In the genomic region with DNA sequence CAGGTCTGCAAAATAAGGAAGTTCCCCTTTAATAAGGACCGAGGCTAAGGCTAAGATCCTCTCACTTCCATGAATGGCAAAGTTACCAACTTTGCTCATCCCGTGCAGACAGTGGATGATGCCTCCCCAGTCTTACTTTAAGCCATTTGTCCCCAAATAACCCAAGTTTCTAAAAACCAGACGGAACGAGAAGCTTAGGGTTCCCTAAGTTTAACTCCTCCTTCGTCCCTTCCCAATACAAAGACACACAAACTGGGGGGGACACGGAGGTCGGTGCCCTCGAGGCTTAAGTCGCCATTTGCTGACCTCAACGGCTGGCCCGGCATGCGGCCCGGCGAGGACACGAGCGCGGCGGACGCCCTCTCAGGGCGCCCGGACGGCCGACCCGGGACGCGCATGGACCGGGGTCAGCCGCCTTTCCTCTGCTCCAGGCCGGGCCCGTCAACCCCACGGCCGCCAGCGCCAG, we compare ENCODE assay signal across 8 cellular contexts. TPM values are rescaled to one million over a fixed set of nuclear protein-coding genes. Genes with fewer than 3 reads are reported as not detected.
DNase-seq lines count a peak whose midpoint lies in the region; ATAC-seq and TF ChIP-seq lines count a peak whose summit lies in the region.

No MANE protein-coding gene starts in this region.

- no peak for TF ChIP-seq CTCF in CD8-positive, alpha-beta T cell (IDR thresholded peaks at IDR 0.05)
- TF ChIP-seq CTCF in OCI-LY7 (conservative IDR thresholded peaks at IDR 0.05; ENCODE audit: low read length) (no peak), ascending aorta (IDR thresholded peaks at IDR 0.05) (no peak), hepatocyte (IDR thresholded peaks at IDR 0.05; ENCODE audit: poor library complexity) (no peak)

- CTCF ChIA-PET in CD8-positive, alpha-beta T cell (lab: Charles Lee), result interaction anchor here (0.6 kb wide), 1 partner anchor 256 kb away, joined by 3 read pairs; no protein-coding TSS in a partner anchor
- CTCF ChIA-PET in OCI-LY7 (lab: Charles Lee; ENCODE audit: unreplicated experiment), result interaction anchor here (1.0 kb wide), 2 partner anchors 78 to 163 kb away, joined by 3 read pairs; no protein-coding TSS in a partner anchor

- peaks cover 32% of the 10 kb centered on the region for H3K4me1 ChIP-seq in CD8-positive, alpha-beta T cell (ENCODE audit: insufficient read depth, low read length)
- H3K4me1 ChIP-seq in OCI-LY7 (ENCODE audit: insufficient read depth, low read length, poor library complexity, severe bottlenecking), result peaks cover 46% of the 10 kb centered on the region
- peaks cover 0 to 37% of the 10 kb centered on the region in 2 donors for H3K4me1 ChIP-seq in ascending aorta
- H3K4me1 ChIP-seq in hepatocyte (ENCODE audit: insufficient read depth), result peaks cover 37% of the 10 kb centered on the region
- peaks cover 27% of the 10 kb centered on the region for H3K4me1 ChIP-seq in rectal smooth muscle tissue (ENCODE audit: control insufficient read depth, insufficient read depth, low read length)

- H3K9me3 ChIP-seq in CD8-positive, alpha-beta T cell (ENCODE audit: low read length), result no peaks in the 10 kb centered on the region
- H3K9me3 ChIP-seq in OCI-LY7 (ENCODE audit: low read length), result no peaks in the 10 kb centered on the region
- H3K9me3 ChIP-seq in ascending aorta, result no peaks in the 10 kb centered on the region
- no peaks in the 10 kb centered on the region for H3K9me3 ChIP-seq in hepatocyte (ENCODE audit: low read depth)

- no peak for ATAC-seq in CD8-positive, alpha-beta T cell
- ATAC-seq in GM19043 (IDR thresholded peaks at IDR 0.05; ENCODE audit: low read depth, unreplicated experiment) (peak; percentile 26), HG03175 (IDR thresholded peaks at IDR 0.05; ENCODE audit: unreplicated experiment) (peak; percentile 15)

- DNase-seq in CD8-positive, alpha-beta T cell, result peak in 2 of 7 experiments; percentile 4 to 13
- peak; percentile 47 for DNase-seq in OCI-LY7 (ENCODE audit: low spot score)
- DNase-seq in ascending aorta (ENCODE audit: low spot score in 2 of 2), result peak in 1 of 2 donors; percentile 64
- peak; percentile 45 for DNase-seq in hepatocyte (ENCODE audit: low spot score)
- no peak for DNase-seq in NCI-H128 (lab: John Stamatoyannopoulos, UW; ENCODE audit: unreplicated experiment)

- no peaks in the 10 kb centered on the region for H3K27me3 ChIP-seq in CD8-positive, alpha-beta T cell (ENCODE audit: insufficient read depth, low read length)
- no peaks in the 10 kb centered on the region for H3K27me3 ChIP-seq in ascending aorta
- no peaks in the 10 kb centered on the region for H3K27me3 ChIP-seq in hepatocyte
- no peaks in the 10 kb centered on the region for H3K27me3 ChIP-seq in rectal smooth muscle tissue (ENCODE audit: control insufficient read depth, insufficient read depth, low read length)

- H3K9me3 Mint-ChIP-seq in CD8-positive, alpha-beta T cell, result no peaks in the 10 kb centered on the region

- H3K27me3 Mint-ChIP-seq in CD8-positive, alpha-beta T cell (ENCODE audit: low read depth), result no peaks in the 10 kb centered on the region

- POLR2A ChIA-PET in CD8-positive, alpha-beta T cell (lab: Charles Lee), result interaction anchor here (0.7 to 3.4 kb wide), 9 partner anchors 13 to 1386 kb away, joined by 4 to 37 read pairs (median 6); a partner anchor contains a TSS
- POLR2A ChIA-PET in OCI-LY7 (lab: Charles Lee), result interaction anchor here (1.0 to 3.0 kb wide), 11 partner anchors 9 to 174 kb away, joined by 3 to 69 read pairs (median 5); a partner anchor contains a TSS

- H3K27ac ChIP-seq in CD8-positive, alpha-beta T cell (ENCODE audit: low read depth, low read length), result peak overlapping the region; percentile 58
- H3K27ac ChIP-seq in OCI-LY7 (ENCODE audit: low read depth, low read length, poor library complexity, severe bottlenecking), result peak overlapping the region; percentile 57
- peak overlapping the region; percentile 92 to 94 for H3K27ac ChIP-seq in ascending aorta
- H3K27ac ChIP-seq in hepatocyte, result peak overlapping the region; percentile 95
- peak overlapping the region; percentile 99 for H3K27ac ChIP-seq in rectal smooth muscle tissue (ENCODE audit: low read depth, low read length)

- no TSS peak for BruUV-seq in OCI-LY7 (replicated peaks; lab: Mats Ljungman, UMichigan)

- H3K4me3 Mint-ChIP-seq in CD8-positive, alpha-beta T cell, result peak overlapping the region; percentile 85

- peaks cover 4% of the 10 kb centered on the region for H3K36me3 Mint-ChIP-seq in CD8-positive, alpha-beta T cell

- H3K4me1 Mint-ChIP-seq in CD8-positive, alpha-beta T cell (ENCODE audit: low read depth), result peaks cover 51% of the 10 kb centered on the region

- peak overlapping the region; percentile 78 for H2AFZ ChIP-seq in OCI-LY7 (ENCODE audit: low read length)
- H2AFZ ChIP-seq in hepatocyte, result peak overlapping the region; percentile 84

- peak overlapping the region; percentile 80 for H3K4me3 ChIP-seq in CD8-positive, alpha-beta T cell (ENCODE audit: low read depth, low read length)
- H3K4me3 ChIP-seq in OCI-LY7 (ENCODE audit: low read depth, low read length, poor library complexity, severe bottlenecking) (peak overlapping the region; percentile 97), ascending aorta (peak overlapping the region; percentile 77 to 95), hepatocyte (peak overlapping the region; percentile 73), rectal smooth muscle tissue (ENCODE audit: low read length) (peak overlapping the region; percentile 95)

- WGBS in hepatocyte (ENCODE audit: low lambda C conversion rate, missing lambda C conversion rate), result under 1% methylated on average over 30 of the region's 33 CpGs

- H3K9ac ChIP-seq in rectal smooth muscle tissue (ENCODE audit: low read length), result peak overlapping the region; percentile 91

- H3K79me2 ChIP-seq in OCI-LY7 (ENCODE audit: insufficient read depth, low read depth, low read length) (peaks cover 67% of the 10 kb centered on the region), hepatocyte (peaks cover 54% of the 10 kb centered on the region)

- peak overlapping the region; percentile 76 for H3K4me2 ChIP-seq in OCI-LY7 (ENCODE audit: low read length)
- H3K4me2 ChIP-seq in hepatocyte, result peak overlapping the region; percentile 76

- intact Hi-C loops in CD8-positive, alpha-beta T cell (cut with DNase I, micrococcal nuclease), result loop anchor here (1.0 to 10.0 kb wide), 7 partner anchors 79 to 1719 kb away; a partner anchor contains a TSS
- intact Hi-C loops in OCI-LY7 (cut with micrococcal nuclease; ENCODE audit: unreplicated experiment), result loop anchor here (1.0 to 10.0 kb wide), 5 partner anchors 50 to 1391 kb away; a partner anchor contains a TSS
- intact Hi-C loops in ascending aorta (cut with DNase I), result loop anchor here (1.0 to 10.0 kb wide), 4 partner anchors 31 to 1391 kb away; a partner anchor contains a TSS

- H3K27ac Mint-ChIP-seq in CD8-positive, alpha-beta T cell, result peak overlapping the region; percentile 58

- no peaks in the 10 kb centered on the region for H3K9me2 ChIP-seq in OCI-LY7 (ENCODE audit: insufficient read depth, low read length)
- H3K9me2 ChIP-seq in hepatocyte (replicated peaks; ENCODE audit: insufficient read depth), result no peaks in the 10 kb centered on the region

- H3K36me3 ChIP-seq in CD8-positive, alpha-beta T cell (ENCODE audit: insufficient read depth, low read length), result no peaks in the 10 kb centered on the region
- H3K36me3 ChIP-seq in OCI-LY7 (ENCODE audit: insufficient read depth, low read length) (peaks cover 11% of the 10 kb centered on the region), ascending aorta (no peaks in the 10 kb centered on the region), hepatocyte (replicated peaks; ENCODE audit: insufficient read depth, low read depth) (no peaks in the 10 kb centered on the region), rectal smooth muscle tissue (ENCODE audit: control insufficient read depth, insufficient read depth, low read length) (no peaks in the 10 kb centered on the region)

- H4K20me1 ChIP-seq in OCI-LY7 (ENCODE audit: insufficient read depth, low read length), result peaks cover 7% of the 10 kb centered on the region; the same call in 1 of the 2 replicates
- peaks cover 25% of the 10 kb centered on the region for H4K20me1 ChIP-seq in hepatocyte (ENCODE audit: insufficient read depth, poor library complexity, severe bottlenecking)

RNA-seq across cellular contexts. Expression of a gene that starts 0.5 kb away (rescaled TPM):
- 1 to 10 TPM; 1.5 to 1.7 TPM for total RNA-seq in CD8-positive, alpha-beta T cell
- total RNA-seq in OCI-LY7 (2014; rRNA removed; shearing (Covaris generic)), result 4.6 and 5.3 TPM in 2 replicates
- total RNA-seq in OCI-LY7 (2022), result 11.7 TPM in 2 replicates
- total RNA-seq in ascending aorta, result 1.2 TPM
- total RNA-seq in hepatocyte, result 9.0 and 9.1 TPM in 2 replicates
- polyA plus RNA-seq in hepatocyte, result 2.0 and 2.8 TPM in 2 replicates
